20 cellular contexts compared by ENCODE assay signal in the genomic region with DNA sequence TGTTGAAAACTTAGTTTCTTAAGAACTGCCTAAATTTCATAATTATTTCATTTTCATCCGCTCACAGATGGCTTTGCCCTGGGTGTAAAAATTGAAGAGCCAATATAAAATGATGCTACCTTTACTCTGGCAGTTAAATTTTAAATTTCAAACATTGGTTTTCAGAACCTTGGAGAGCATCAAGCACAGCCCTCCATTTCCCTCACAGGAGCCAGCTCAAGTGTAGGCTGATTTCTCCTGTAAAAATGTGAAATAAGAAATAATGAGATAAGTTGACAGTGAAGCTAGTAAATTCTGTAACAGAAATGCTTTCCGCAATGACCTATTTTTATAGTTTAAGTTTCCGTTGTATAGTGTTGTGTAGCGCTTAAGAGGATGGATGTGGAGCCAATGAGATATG. TPM values are rescaled to one million over a fixed set of nuclear protein-coding genes. Genes with fewer than 3 reads are reported as not detected.
DNase-seq lines count a peak whose midpoint lies in the region; ATAC-seq, FAIRE-seq and TF ChIP-seq lines count a peak whose summit lies in the region.
"Had no signal": no experiment of that assay in that cellular context is flagged by ENCODE, and none has a peak within 500 bp of the region (broad histone marks: within the 10 kb centered on the region; RNA-seq: fewer than 3 reads in every experiment).

No MANE protein-coding gene starts in this region.

- no peak overlapping the region for H3K23ac ChIP-seq in H1 (ENCODE audit: insufficient read length)

- H3K79me2 ChIP-seq in PC-3 (ENCODE audit: low read length) (no peaks in the 10 kb centered on the region), H1 (ENCODE audit: control insufficient read depth in 1 of 2, insufficient read depth in 2 of 2, low read length in 2 of 2) (no peaks in the 10 kb centered on the region)

- no peak overlapping the region for H3K14ac ChIP-seq in H1 (ENCODE audit: insufficient read length)

- H3K79me1 ChIP-seq in H1 (ENCODE audit: low read depth, low read length), result no peaks in the 10 kb centered on the region

- H3K4me1 Mint-ChIP-seq in activated CD8-positive, alpha-beta T cell treated with anti-CD3 and anti-CD28 coated beads for 36 hours (ENCODE audit: low read depth), result no peaks in the 10 kb centered on the region
- no peaks in the 10 kb centered on the region for H3K4me1 Mint-ChIP-seq in stimulated activated effector memory CD8-positive, alpha-beta T cell treated with anti-CD3 and anti-CD28 coated beads, Interleukin-12 subunit alpha, Interleukin-12 subunit beta, amount 100 ng/mL, for 72 hours
- no peaks in the 10 kb centered on the region for H3K4me1 Mint-ChIP-seq in activated CD4-positive, alpha-beta T cell treated with anti-CD3 and anti-CD28 coated beads, Interleukin-2, amount 10 ng/mL, durations not matched to agents 24 days and 14 days

- H2BK12ac ChIP-seq in H1 (ENCODE audit: low read depth, low read length), result no peak overlapping the region

- H2AK5ac ChIP-seq in H1 (ENCODE audit: low read depth, low read length), result no peak overlapping the region

- H3K27me3 ChIP-seq in PC-3 (ENCODE audit: low read length), result no peaks in the 10 kb centered on the region
- no peaks in the 10 kb centered on the region for H3K27me3 ChIP-seq in H1 (replicated peaks in 1 of 4; ENCODE audit: control insufficient read depth in 3 of 4, extremely low read depth in 1 of 4, insufficient read depth in 3 of 4, low read length in 3 of 4)
- H3K27me3 ChIP-seq: adrenal gland had no signal

- POLR2A ChIA-PET in PC-3 (lab: Charles Lee; ENCODE audit: unreplicated experiment) (no interaction called here), H1 (lab: Charles Lee; ENCODE audit: partially characterized antibody) (interaction anchor here (1.3 kb wide), 1 partner anchor 13 kb away, joined by 6 read pairs; no protein-coding TSS in a partner anchor)
- POLR2A ChIA-PET in activated CD8-positive, alpha-beta T cell treated with anti-CD3 and anti-CD28 coated beads for 36 hours (lab: Charles Lee), result no interaction called here

- H4K20me1 ChIP-seq in PC-3 (ENCODE audit: low read length), result no peaks in the 10 kb centered on the region
- no peaks in the 10 kb centered on the region for H4K20me1 ChIP-seq in H1 (replicated peaks in 1 of 2; ENCODE audit: control insufficient read depth in 1 of 2, insufficient read depth in 2 of 2, low read length in 2 of 2)

- no peaks in the 10 kb centered on the region for H3F3A ChIP-seq in PC-3 (ENCODE audit: low read length, unreplicated experiment)

- no peaks in the 10 kb centered on the region for H3K9me3 Mint-ChIP-seq in activated CD8-positive, alpha-beta T cell treated with anti-CD3 and anti-CD28 coated beads for 36 hours
- no peaks in the 10 kb centered on the region for H3K9me3 Mint-ChIP-seq in stimulated activated effector memory CD8-positive, alpha-beta T cell treated with anti-CD3 and anti-CD28 coated beads, Interleukin-12 subunit alpha, Interleukin-12 subunit beta, amount 100 ng/mL, for 72 hours
- no peaks in the 10 kb centered on the region for H3K9me3 Mint-ChIP-seq in activated CD4-positive, alpha-beta T cell treated with anti-CD3 and anti-CD28 coated beads, Interleukin-2, amount 10 ng/mL, durations not matched to agents 24 days and 14 days
- H3K9me3 Mint-ChIP-seq: activated T-helper 1 cell treated with anti-CD3 and anti-CD28 coated beads, Interleukin-12 subunit alpha, Interleukin-12 subunit beta, Interleukin-2, Interleukin-4 antibody, amounts not matched to agents 30 ng/mL and 10 ng/mL and 1 ng/mL, durations not matched to agents 14 hours and 24 hours and 36 hours had no signal

- H3K9me3 ChIP-seq in PC-3 (ENCODE audit: low read length) (no peaks in the 10 kb centered on the region), H1 (ENCODE audit: insufficient read depth in 2 of 2, low read depth in 1 of 2, low read length in 1 of 2) (no peaks in the 10 kb centered on the region)
- H3K9me3 ChIP-seq: adrenal gland, heart right ventricle, suprapubic skin had no signal

- 92% methylated on average over 4 of the region's 4 CpGs; no CpG with 5 or more reads in 1 of the 2 experiments for WGBS in H1 (ENCODE audit: extremely low coverage in 1 of 2, insufficient coverage in 1 of 2, insufficient read length in 1 of 2, insufficient replicate concordance in 2 of 2, low coverage in 1 of 2, low lambda C conversion rate in 2 of 2, missing lambda C conversion rate in 1 of 2), 2 experiments

- TF ChIP-seq RAD21 in H1 (IDR thresholded peaks at IDR 0.05 in 1 of 2, conservative IDR thresholded peaks at IDR 0.05 in 1 of 2; ENCODE audit: low read depth in 2 of 2, low read length in 2 of 2), result no peak

- H3K4me3 ChIP-seq in PC-3 (ENCODE audit: low read length), result no peak overlapping the region
- no peak overlapping the region for H3K4me3 ChIP-seq in H1 (ENCODE audit: extremely low read depth in 1 of 4, insufficient read depth in 2 of 4, low read depth in 3 of 4, low read length in 4 of 4)
- H3K4me3 ChIP-seq: adrenal gland, heart right ventricle, suprapubic skin had no signal

- H3K9ac ChIP-seq in PC-3 (ENCODE audit: low read length) (no peak overlapping the region), H1 (replicated peaks in 1 of 4; ENCODE audit: extremely low read depth in 1 of 4, low read depth in 3 of 4, low read length in 3 of 4) (no peak overlapping the region)

- H3K27me3 Mint-ChIP-seq in activated CD8-positive, alpha-beta T cell treated with anti-CD3 and anti-CD28 coated beads for 36 hours, result peaks cover 2% of the 10 kb centered on the region
- peaks cover 8% of the 10 kb centered on the region for H3K27me3 Mint-ChIP-seq in activated CD4-positive, alpha-beta T cell treated with anti-CD3 and anti-CD28 coated beads, Interleukin-2, amount 10 ng/mL, durations not matched to agents 24 days and 14 days

- TF ChIP-seq POLR2A in H1 (IDR thresholded peaks at IDR 0.05; ENCODE audit: control extremely low read depth in 1 of 2, low read depth in 2 of 2, low read length in 2 of 2), result no peak

- no peak overlapping the region for H3K56ac ChIP-seq in H1 (replicated peaks; ENCODE audit: insufficient read length, low read depth, low read length)

- H4K8ac ChIP-seq in H1 (ENCODE audit: extremely low read depth, insufficient read depth, low read length), result no peak overlapping the region

- ATAC-seq in PC-3, result no peak
- no peak for ATAC-seq in activated CD8-positive, alpha-beta T cell treated with anti-CD3 and anti-CD28 coated beads for 36 hours
- no peak for ATAC-seq in stimulated activated effector memory CD8-positive, alpha-beta T cell treated with anti-CD3 and anti-CD28 coated beads, Interleukin-12 subunit alpha, Interleukin-12 subunit beta, amount 100 ng/mL, for 72 hours
- ATAC-seq: heart right ventricle had no signal

- intact Hi-C loops in PC-3 (cut with micrococcal nuclease), result no loop called here
- intact Hi-C loops in activated CD8-positive, alpha-beta T cell treated with anti-CD3 and anti-CD28 coated beads for 36 hours (cut with micrococcal nuclease), result no loop called here
- intact Hi-C loops in activated CD4-positive, alpha-beta T cell treated with anti-CD3 and anti-CD28 coated beads, Interleukin-2, amount 10 ng/mL, durations not matched to agents 24 days and 14 days (cut with micrococcal nuclease), result no loop called here

- TF ChIP-seq CTCF in PC-3 (conservative IDR thresholded peaks at IDR 0.05; ENCODE audit: low read depth, low read length) (no peak), H1 (IDR thresholded peaks at IDR 0.05; ENCODE audit: control extremely low read depth in 1 of 3, insufficient read depth in 1 of 3, low read depth in 1 of 3, low read length in 3 of 3) (no peak)
- TF ChIP-seq CTCF in activated CD8-positive, alpha-beta T cell treated with anti-CD3 and anti-CD28 coated beads for 36 hours (IDR thresholded peaks at IDR 0.05), result no peak

- CTCF ChIA-PET in PC-3 (lab: Charles Lee) (no interaction called here), H1 (lab: Charles Lee; ENCODE audit: partially characterized antibody) (interaction anchor here (0.7 to 1.8 kb wide), 4 partner anchors 13 to 153 kb away, joined by 3 to 5 read pairs (median 4); no protein-coding TSS in a partner anchor)
- CTCF ChIA-PET in activated CD8-positive, alpha-beta T cell treated with anti-CD3 and anti-CD28 coated beads for 36 hours (lab: Charles Lee), result interaction anchor here (1.1 kb wide), 1 partner anchor 13 kb away, joined by 3 read pairs; no protein-coding TSS in a partner anchor

- no peaks in the 10 kb centered on the region for H3K9me2 ChIP-seq in PC-3 (replicated peaks; ENCODE audit: low read length)

- H3K36me3 ChIP-seq in PC-3 (ENCODE audit: low read depth, low read length), result no peaks in the 10 kb centered on the region
- H3K36me3 ChIP-seq in H1 (ENCODE audit: control insufficient read depth in 2 of 4, insufficient read depth in 4 of 4, low read length in 3 of 4), result no peaks in the 10 kb centered on the region
- H3K36me3 ChIP-seq: adrenal gland, heart right ventricle, suprapubic skin had no signal

- H3K4ac ChIP-seq in H1 (replicated peaks; ENCODE audit: insufficient read length, low read depth, low read length), result no peak overlapping the region

- H3K4me3 Mint-ChIP-seq in activated CD8-positive, alpha-beta T cell treated with anti-CD3 and anti-CD28 coated beads for 36 hours, result no peak overlapping the region
- no peak overlapping the region for H3K4me3 Mint-ChIP-seq in stimulated activated effector memory CD8-positive, alpha-beta T cell treated with anti-CD3 and anti-CD28 coated beads, Interleukin-12 subunit alpha, Interleukin-12 subunit beta, amount 100 ng/mL, for 72 hours
- no peak overlapping the region for H3K4me3 Mint-ChIP-seq in activated CD4-positive, alpha-beta T cell treated with anti-CD3 and anti-CD28 coated beads, Interleukin-2, amount 10 ng/mL, durations not matched to agents 24 days and 14 days
- H3K4me3 Mint-ChIP-seq: activated T-helper 1 cell treated with anti-CD3 and anti-CD28 coated beads, Interleukin-12 subunit alpha, Interleukin-12 subunit beta, Interleukin-2, Interleukin-4 antibody, amounts not matched to agents 30 ng/mL and 10 ng/mL and 1 ng/mL, durations not matched to agents 14 hours and 24 hours and 36 hours had no signal

- peaks cover 11% of the 10 kb centered on the region for H3K4me1 ChIP-seq in PC-3 (ENCODE audit: insufficient read depth, low read length)
- H3K4me1 ChIP-seq in H1 (replicated peaks in 1 of 4; ENCODE audit: control insufficient read depth in 3 of 4, insufficient read depth in 4 of 4, low read length in 3 of 4), result no peaks in the 10 kb centered on the region
- H3K4me1 ChIP-seq: adrenal gland, heart right ventricle, suprapubic skin had no signal

- no peak overlapping the region for H3K27ac ChIP-seq in PC-3 (ENCODE audit: low read length)
- H3K27ac ChIP-seq in H1 (ENCODE audit: low read depth, low read length), result no peak overlapping the region
- H3K27ac ChIP-seq: adrenal gland, heart right ventricle, suprapubic skin had no signal

- DNase-seq in ELR (ENCODE audit: low read depth) (peak; percentile 15), PC-3 (peak; percentile 48), H1 (ENCODE audit: low read depth in 1 of 2, low spot score in 2 of 2) (peak in 1 of 2 experiments; percentile 36), myocyte (ENCODE audit: low read depth) (peak; percentile 43), NCI-H2196 (lab: John Stamatoyannopoulos, UW; ENCODE audit: unreplicated experiment) (no peak)
- DNase-seq in activated CD8-positive, alpha-beta T cell treated with anti-CD3 and anti-CD28 coated beads for 36 hours, result no peak
- no peak for DNase-seq in stimulated activated effector memory CD8-positive, alpha-beta T cell treated with anti-CD3 and anti-CD28 coated beads, Interleukin-12 subunit alpha, Interleukin-12 subunit beta, amount 100 ng/mL, for 72 hours (ENCODE audit: low spot score in 2 of 2)
- DNase-seq in activated CD4-positive, alpha-beta T cell treated with anti-CD3 and anti-CD28 coated beads, Interleukin-2, amount 10 ng/mL, durations not matched to agents 24 days and 14 days, result no peak
- DNase-seq: activated CD8-positive, alpha-beta memory T cell treated with anti-CD3 and anti-CD28 coated beads for 24 hours; Calu3; HCEC 1CT; heart right ventricle; NCI-H1092; NCI-H2107; NCI-H748 treated with DMSO at 0.1 percent for 48 hours; stimulated activated CD4-positive, alpha-beta T cell treated with anti-CD3 and anti-CD28 coated beads, Interleukin-4, amount 100 ng/mL, for 1 hour had no signal

- H3K4me2 ChIP-seq in PC-3 (ENCODE audit: low read length) (no peak overlapping the region), H1 (ENCODE audit: insufficient read depth in 1 of 2, low read depth in 2 of 2, low read length in 2 of 2) (no peak overlapping the region)

- no peak overlapping the region for H2BK15ac ChIP-seq in H1 (ENCODE audit: low read length)

- no peak for FAIRE-seq in H1 (lab: Jason Lieb, UNC)
- FAIRE-seq: colon had no signal

- no peak overlapping the region for H3K18ac ChIP-seq in H1 (ENCODE audit: extremely low read depth, low read length)

- H2AFZ ChIP-seq in PC-3 (ENCODE audit: low read length), result no peak overlapping the region
- no peak overlapping the region for H2AFZ ChIP-seq in H1 (ENCODE audit: low read length)

- H3K23me2 ChIP-seq in H1 (ENCODE audit: low read depth, low read length), result no peaks in the 10 kb centered on the region

- no peak overlapping the region for H4K5ac ChIP-seq in H1 (ENCODE audit: insufficient read length, low read depth, low read length)

- no peaks in the 10 kb centered on the region for H3K36me3 Mint-ChIP-seq in activated CD8-positive, alpha-beta T cell treated with anti-CD3 and anti-CD28 coated beads for 36 hours (ENCODE audit: low read depth)
- no peaks in the 10 kb centered on the region for H3K36me3 Mint-ChIP-seq in stimulated activated effector memory CD8-positive, alpha-beta T cell treated with anti-CD3 and anti-CD28 coated beads, Interleukin-12 subunit alpha, Interleukin-12 subunit beta, amount 100 ng/mL, for 72 hours
- no peaks in the 10 kb centered on the region for H3K36me3 Mint-ChIP-seq in activated CD4-positive, alpha-beta T cell treated with anti-CD3 and anti-CD28 coated beads, Interleukin-2, amount 10 ng/mL, durations not matched to agents 24 days and 14 days (ENCODE audit: low read depth)

- BruUV-seq in PC-3 (replicated peaks; lab: Mats Ljungman, UMichigan), result no TSS peak

- no peak overlapping the region for H2BK5ac ChIP-seq in H1 (ENCODE audit: low read depth, low read length)

- TF ChIP-seq EP300 in H1 (IDR thresholded peaks at IDR 0.05; ENCODE audit: borderline replicate concordance in 1 of 2, low read depth in 2 of 2, low read length in 2 of 2), result no peak

- no peak overlapping the region for H2BK20ac ChIP-seq in H1 (ENCODE audit: low read length)

- no peak overlapping the region for H4K91ac ChIP-seq in H1 (replicated peaks; ENCODE audit: insufficient read length, low read length)

- H2BK120ac ChIP-seq in H1 (replicated peaks; ENCODE audit: low read depth, low read length), result no peak overlapping the region

- H3K27ac Mint-ChIP-seq in activated CD8-positive, alpha-beta T cell treated with anti-CD3 and anti-CD28 coated beads for 36 hours, result no peak overlapping the region
- H3K27ac Mint-ChIP-seq in stimulated activated effector memory CD8-positive, alpha-beta T cell treated with anti-CD3 and anti-CD28 coated beads, Interleukin-12 subunit alpha, Interleukin-12 subunit beta, amount 100 ng/mL, for 72 hours, result no peak overlapping the region
- H3K27ac Mint-ChIP-seq in activated CD4-positive, alpha-beta T cell treated with anti-CD3 and anti-CD28 coated beads, Interleukin-2, amount 10 ng/mL, durations not matched to agents 24 days and 14 days, result no peak overlapping the region
- H3K27ac Mint-ChIP-seq: activated T-helper 1 cell treated with anti-CD3 and anti-CD28 coated beads, Interleukin-12 subunit alpha, Interleukin-12 subunit beta, Interleukin-2, Interleukin-4 antibody, amounts not matched to agents 30 ng/mL and 10 ng/mL and 1 ng/mL, durations not matched to agents 14 hours and 24 hours and 36 hours had no signal

RNA-seq across cellular contexts. Expression of a gene that starts 53.9 kb away (rescaled TPM):
- total RNA-seq in PC-3 (2014; rRNA removed), result 18.7 and 24.6 TPM in 2 replicates
- 33.6 and 36.4 TPM in 2 replicates for total RNA-seq in H1 (2021; fragmentation: NEBNext Ultra II Directional; extraction: Animal tissue kit (Norgen Biotek cat#: 25700))
- 4.2 and 6.0 TPM in 2 replicates for polyA plus RNA-seq in H1 (2011; rRNA removed)
- polyA plus RNA-seq in H1 (2011; cell fraction: cytosol; rRNA removed), result 6.1 TPM
- 10.5 TPM for polyA plus RNA-seq in H1 (2011; cell fraction: nucleus; rRNA removed)
- polyA plus RNA-seq in H1 (2012, experiment 1 of 2), result 4.2 to 13.6 TPM (median 6.3 TPM) in 4 replicates
- 0.54 TPM for polyA plus RNA-seq in H1 (2012, experiment 2 of 2)
- polyA plus RNA-seq in H1 (2013, experiment 1 of 2), result 9.5 TPM
- polyA plus RNA-seq in H1 (2013, experiment 2 of 2), result 8.4 TPM
- polyA minus RNA-seq in H1 (2011; rRNA and poly(A)+ RNA removed), result 14.4 and 15.3 TPM in 2 replicates
- polyA minus RNA-seq in H1 (2011; cell fraction: cytosol; rRNA and poly(A)+ RNA removed), result 8.5 TPM
- 44.6 TPM for polyA minus RNA-seq in H1 (2011; cell fraction: nucleus; rRNA and poly(A)+ RNA removed)
- total RNA-seq in myocyte, result 9.4 and 10.4 TPM in 2 replicates
- polyA plus RNA-seq in myocyte (2012), result 12.0 TPM
- 10 to 100 TPM; 31.7 to 34.6 TPM for total RNA-seq in activated CD8-positive, alpha-beta T cell treated with anti-CD3 and anti-CD28 coated beads for 36 hours
- total RNA-seq in activated CD4-positive, alpha-beta T cell treated with anti-CD3 and anti-CD28 coated beads, Interleukin-2, amount 10 ng/mL, durations not matched to agents 24 days and 14 days, result 38.5 and 39.1 TPM in 2 replicates

Comparison
In these comparisons a context has a peak if more than half of its experiments do, and no peak if none do; other contexts are left out.
1. DNase-seq: peak in ELR (single experiment), PC-3 (single experiment) and myocyte (single experiment); none in NCI-H2196 (single experiment), activated CD8-positive, alpha-beta T cell treated with anti-CD3 and anti-CD28 coated beads for 36 hours (single experiment), stimulated activated effector memory CD8-positive, alpha-beta T cell treated with anti-CD3 and anti-CD28 coated beads, Interleukin-12 subunit alpha, Interleukin-12 subunit beta, amount 100 ng/mL, for 72 hours (0 of 2) and activated CD4-positive, alpha-beta T cell treated with anti-CD3 and anti-CD28 coated beads, Interleukin-2, amount 10 ng/mL, durations not matched to agents 24 days and 14 days (single experiment).